Comparison of ENCODE assay signal across 8 cellular contexts in genomic region chr1:218345673-218346390, GRCh38. TPM values are rescaled to one million over a fixed set of nuclear protein-coding genes. Genes with fewer than 3 reads are reported as not detected.
DNase-seq lines count a peak whose midpoint lies in the region; ATAC-seq lines count a peak whose summit lies in the region.

No MANE protein-coding gene starts in this region.

- DNase-seq in DMS79 treated with DMSO at 0.1 percent for 48 hours (lab: John Stamatoyannopoulos, UW) (peak; percentile 16), DMS79 (lab: John Stamatoyannopoulos, UW) (no peak), HuH-7 (ENCODE audit: low spot score) (peak; percentile 60), SK-N-DZ (ENCODE audit: low spot score) (peak; percentile 76), kidney glomerular epithelial cell (lab: John Stamatoyannopoulos, UW) (peak; percentile 60)
- peak; percentile 12 for DNase-seq in central memory CD4-positive, alpha-beta T cell
- DNase-seq in stimulated activated CD4-positive, alpha-beta T cell treated with anti-CD3 and anti-CD28 coated beads, Interleukin-12 subunit alpha, Interleukin-12 subunit beta, amount 100 ng/mL, for 4 hours, result peak; percentile 14

- ATAC-seq in GM21723 (IDR thresholded peaks at IDR 0.05; ENCODE audit: unreplicated experiment), result peak; percentile 59

RNA-seq across cellular contexts. Expression of gene TGFB2, which starts 0.7 kb away (rescaled TPM):
- 0.13 and 0.71 TPM in 2 replicates for polyA plus RNA-seq in SK-N-DZ (2014; cell fraction: cytosol; rRNA removed)
- 0.57 and 0.65 TPM in 2 replicates for polyA plus RNA-seq in SK-N-DZ (2014; cell fraction: nucleus; rRNA removed)
